Comparison of ENCODE assay signal across 8 cellular contexts in genomic region chr17:59372138-59372751, GRCh38. TPM values are rescaled to one million over a fixed set of nuclear protein-coding genes. Genes with fewer than 3 reads are reported as not detected.
DNase-seq lines count a peak whose midpoint lies in the region; ATAC-seq and TF ChIP-seq lines count a peak whose summit lies in the region.

No MANE protein-coding gene starts in this region.

- H3K36me3 ChIP-seq in esophagus squamous epithelium: no peaks in the 10 kb centered on the region

- peaks cover 46 to 94% (median 80%) of the 10 kb centered on the region in 3 donors for H3K4me1 ChIP-seq in esophagus squamous epithelium

- peak overlapping the region; percentile 63 to 90 (median 86) for H3K27ac ChIP-seq in esophagus squamous epithelium

- DNase-seq in GF-D8 (lab: John Stamatoyannopoulos, UW) (peak; percentile 44), HFF-Myc (ENCODE audit: extremely low read depth, low read depth) (peak; percentile 36), esophagus squamous epithelium (lab: John Stamatoyannopoulos, UW) (no peak), non-pigmented ciliary epithelial cell (ENCODE audit: low read depth) (peak; percentile 50), NCI-H345 (lab: John Stamatoyannopoulos, UW) (no peak), DMS79 (lab: John Stamatoyannopoulos, UW) (no peak), NCI-H1105 treated with DMSO at 0.1 percent for 48 hours (lab: John Stamatoyannopoulos, UW) (no peak)

- intact Hi-C loops in esophagus squamous epithelium (cut with DNase I): no loop called here

- TF ChIP-seq CTCF in HFF-Myc (IDR thresholded peaks at IDR 0.05; ENCODE audit: low read depth, low read length, missing control alignments): no peak
- TF ChIP-seq CTCF in esophagus squamous epithelium (IDR thresholded peaks at IDR 0.05): no peak

- H3K9me3 ChIP-seq in esophagus squamous epithelium: no peaks in the 10 kb centered on the region

- H3K4me3 ChIP-seq in HFF-Myc (replicated peaks; ENCODE audit: low read depth, low read length) (no peak overlapping the region), esophagus squamous epithelium (peak overlapping the region in 1 of 4 donors; percentile 18)

- 9 to 23% methylated on average over 2 of the region's 2 CpGs for WGBS in esophagus squamous epithelium, 2 donors

- ATAC-seq in SK-N-SH treated with all-trans-retinoic acid at 6 μM for 48 hours: peak; percentile 34

- H3K27me3 ChIP-seq in esophagus squamous epithelium: no peaks in the 10 kb centered on the region

- peak in 2 of 4 donors; percentile 21 to 48 for TF ChIP-seq POLR2A in esophagus squamous epithelium (IDR thresholded peaks at IDR 0.05)

TF ChIP-seq in SK-N-SH treated with all-trans-retinoic acid at 6 μM for 48 hours, 23 proteins besides CTCF, POLR2A, EP300 and RAD21:
- TF ChIP-seq TOX (CRISPR knock-in tag; IDR thresholded peaks at IDR 0.05; ENCODE audit: borderline replicate concordance) (no peak), ISL1 (CRISPR knock-in tag; IDR thresholded peaks at IDR 0.05) (no peak), CSRNP3 (CRISPR knock-in tag; IDR thresholded peaks at IDR 0.05) (no peak), ZFP30 (CRISPR knock-in tag; IDR thresholded peaks at IDR 0.05) (no peak), CREB5 (CRISPR knock-in tag; IDR thresholded peaks at IDR 0.05; ENCODE audit: low read depth) (no peak), ZNF8 (CRISPR knock-in tag; IDR thresholded peaks at IDR 0.05) (no peak), ZNF70 (CRISPR knock-in tag; IDR thresholded peaks at IDR 0.05) (no peak), SNAI2 (CRISPR knock-in tag; IDR thresholded peaks at IDR 0.05) (no peak), PPARA (CRISPR knock-in tag; IDR thresholded peaks at IDR 0.05; ENCODE audit: borderline replicate concordance) (no peak), ZNF565 (CRISPR knock-in tag; conservative IDR thresholded peaks at IDR 0.05; ENCODE audit: low read depth) (no peak)

RNA-seq across cellular contexts. Expression of gene YPEL2, which starts 40.8 kb away (rescaled TPM):
- total RNA-seq in esophagus squamous epithelium: 10 to 100 TPM in 2 of 4 donors, 1 to 10 TPM in 2; 5.5 to 18.3 (median 11.2) TPM

Comparison
In these comparisons a context has a peak if more than half of its experiments do, and no peak if none do; other contexts are left out.
1. DNase-seq: peak in GF-D8 (single experiment), HFF-Myc (single experiment) and non-pigmented ciliary epithelial cell (single experiment); none in esophagus squamous epithelium (single experiment), NCI-H345 (single experiment), DMS79 (single experiment) and NCI-H1105 treated with DMSO at 0.1 percent for 48 hours (single experiment).